ENCODE assay signal across 29 cellular contexts in the genomic region with DNA sequence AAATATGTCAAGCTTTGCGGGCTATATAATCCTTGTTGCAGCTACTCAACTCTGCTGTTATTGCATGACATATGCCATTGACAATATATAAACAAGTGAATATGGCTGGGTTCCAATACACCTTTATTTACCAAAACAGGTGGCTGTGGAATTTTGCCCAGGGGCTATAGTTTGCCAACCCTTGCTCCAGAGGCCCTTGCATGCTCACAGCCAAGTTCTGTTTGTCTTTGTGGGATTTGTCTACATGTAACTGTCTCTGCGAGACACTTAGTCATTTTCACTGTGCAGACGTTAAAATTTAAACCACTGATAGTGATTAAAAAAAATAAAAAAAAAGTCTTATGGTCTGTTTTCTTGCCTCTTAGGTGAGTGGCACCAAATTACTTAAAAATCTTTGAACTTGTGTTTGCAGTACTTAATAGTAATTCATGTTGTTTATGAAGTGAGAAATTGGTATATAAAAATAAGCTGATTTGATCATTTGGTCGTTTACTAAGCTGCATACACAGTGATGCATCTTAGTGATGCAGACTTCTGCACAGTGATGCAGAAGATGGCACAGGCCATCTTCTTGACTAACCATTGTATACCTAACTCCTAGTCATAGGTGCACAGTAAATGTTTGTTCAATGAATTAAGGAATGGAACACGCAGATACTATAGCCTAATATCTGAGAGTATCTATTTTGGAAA.
DNase-seq lines count a peak whose midpoint lies in the region; ATAC-seq, FAIRE-seq and TF ChIP-seq lines count a peak whose summit lies in the region.
"Had no signal": no experiment of that assay in that cellular context is flagged by ENCODE, and none has a peak within 500 bp of the region (broad histone marks: within the 10 kb centered on the region; RNA-seq: fewer than 3 reads in every experiment).

No MANE protein-coding gene starts in this region.

- CTCF ChIA-PET in A673 (lab: Charles Lee) = no interaction called here

- no peaks in the 10 kb centered on the region for H3K27me3 ChIP-seq in HUES48 (ENCODE audit: control insufficient read depth, insufficient read depth, low read length)
- no peaks in the 10 kb centered on the region for H3K27me3 ChIP-seq in endocrine pancreas (ENCODE audit: control insufficient read depth, insufficient read depth, low read length)
- peaks cover 5% of the 10 kb centered on the region for H3K27me3 ChIP-seq in A673 (replicated peaks; ENCODE audit: insufficient read depth, low read depth, low read length, poor library complexity)
- H3K27me3 ChIP-seq: BE2C, brain microvascular endothelial cell, foreskin keratinocyte had no signal

- no peak for TF ChIP-seq CTCF in 22Rv1 (IDR thresholded peaks at IDR 0.05)
- no peak for TF ChIP-seq CTCF in A673 (conservative IDR thresholded peaks at IDR 0.05; ENCODE audit: low read depth, low read length)

- intact Hi-C loops in A673 (cut with micrococcal nuclease; ENCODE audit: unreplicated experiment) = no loop called here

- no peak for ATAC-seq in GM18867 (IDR thresholded peaks at IDR 0.05; ENCODE audit: unreplicated experiment)
- ATAC-seq: esophagus mucosa, foreskin keratinocyte, left lobe of liver, psoas muscle had no signal

- no peak overlapping the region for H3K9ac ChIP-seq in HUES48 (ENCODE audit: low read depth, low read length)
- no peak overlapping the region for H3K9ac ChIP-seq in endocrine pancreas (ENCODE audit: control insufficient read depth, insufficient read depth, low read length)

- no peak for FAIRE-seq in GM12892 (lab: Jason Lieb, UNC)
- FAIRE-seq: colon had no signal

- no peaks in the 10 kb centered on the region for H3K9me3 ChIP-seq in HUES48 (ENCODE audit: control insufficient read depth, insufficient read depth, low read length)
- no peaks in the 10 kb centered on the region for H3K9me3 ChIP-seq in endocrine pancreas (ENCODE audit: control insufficient read depth, low read length)
- H3K9me3 ChIP-seq in A673 (ENCODE audit: low read depth, low read length, poor library complexity, severe bottlenecking) = no peaks in the 10 kb centered on the region
- H3K9me3 ChIP-seq: BE2C, Caco-2, psoas muscle had no signal

- peak overlapping the region; percentile 5; the same call in 1 of the 2 replicates for H3K4me3 ChIP-seq in HUES48 (ENCODE audit: low read depth, low read length)
- H3K4me3 ChIP-seq in endocrine pancreas (ENCODE audit: control insufficient read depth, insufficient read depth, low read length) = peak overlapping the region; percentile 22
- no peak overlapping the region for H3K4me3 ChIP-seq in A673 (ENCODE audit: low read depth, low read length, poor library complexity, severe bottlenecking)
- H3K4me3 ChIP-seq: psoas muscle, skin epidermis had no signal

- H3K27ac ChIP-seq in 22Rv1 (peak overlapping the region; percentile 33), HUES48 (ENCODE audit: low read depth, low read length) (peak overlapping the region; percentile 5), A673 (ENCODE audit: low read depth, low read length, poor library complexity, severe bottlenecking) (no peak overlapping the region)
- H3K27ac ChIP-seq: brain microvascular endothelial cell, foreskin keratinocyte, psoas muscle, skin epidermis had no signal

- no TSS peak for BruUV-seq in A673 (replicated peaks; lab: Mats Ljungman, UMichigan)

- H3K4me1 ChIP-seq in HUES48 (ENCODE audit: control insufficient read depth, insufficient read depth, low read length) (peaks cover 39% of the 10 kb centered on the region), endocrine pancreas (ENCODE audit: control insufficient read depth, insufficient read depth, low read length) (no peaks in the 10 kb centered on the region), A673 (ENCODE audit: insufficient read depth, low read length, poor library complexity, severe bottlenecking) (no peaks in the 10 kb centered on the region)
- H3K4me1 ChIP-seq: BE2C, Caco-2, foreskin keratinocyte, psoas muscle had no signal

- no peak for TF ChIP-seq POLR2A in GM12892 (IDR thresholded peaks at IDR 0.05; ENCODE audit: low read depth, low read length)

- no peaks in the 10 kb centered on the region for H3K36me3 ChIP-seq in HUES48 (ENCODE audit: control insufficient read depth, insufficient read depth, low read length)
- H3K36me3 ChIP-seq in endocrine pancreas (ENCODE audit: control insufficient read depth, insufficient read depth, low read length) = no peaks in the 10 kb centered on the region
- no peaks in the 10 kb centered on the region for H3K36me3 ChIP-seq in A673 (ENCODE audit: insufficient read depth, low read length, poor library complexity, severe bottlenecking)
- H3K36me3 ChIP-seq: BE2C, brain microvascular endothelial cell had no signal

- DNase-seq in NCI-H2081 treated with DMSO at 0.1 percent for 48 hours (lab: John Stamatoyannopoulos, UW) = peak; percentile 5
- no peak for DNase-seq in NCI-H1048 (lab: John Stamatoyannopoulos, UW)
- no peak for DNase-seq in GM12892 (ENCODE audit: insufficient read length)
- DNase-seq in A673 (ENCODE audit: low spot score) = no peak
- DNase-seq: activated B cell treated with CpG ODN at 0.5 μM for 24 hours; activated CD4-positive, alpha-beta memory T cell treated with anti-CD3 and anti-CD28 coated beads for 36 hours; activated gamma-delta T cell; activated T-cell treated with anti-CD3 and anti-CD28 coated beads for 4 hours; BE2C; brain microvascular endothelial cell; Caco-2; effector CD8-positive, alpha-beta T cell; foreskin keratinocyte; HFFc6; MM.1S; naive B cell; NCI-H1694 treated with DMSO at 0.1 percent for 48 hours; NCI-H82; psoas muscle; Right ventricle myocardium superior; T-helper 9 cell had no signal

- POLR2A ChIA-PET in A673 (lab: Charles Lee; ENCODE audit: low non-redundant PET) = no interaction called here
